ENCODE assay signal across 8 cellular contexts in genomic region chr20:407953-408842, GRCh38. TPM values are rescaled to one million over a fixed set of nuclear protein-coding genes. Genes with fewer than 3 reads are reported as not detected.
DNase-seq lines count a peak whose midpoint lies in the region; ATAC-seq and TF ChIP-seq lines count a peak whose summit lies in the region.

TSS of gene RBCK1 (plus strand) at chr20:408299. CDS start at chr20:408758, 459 bp downstream.

- no peaks in the 10 kb centered on the region for H3K27me3 Mint-ChIP-seq in activated T-helper 1 cell treated with anti-CD3 and anti-CD28 coated beads, Interleukin-12 subunit alpha, Interleukin-12 subunit beta, Interleukin-2, Interleukin-4 antibody, amounts not matched to agents 30 ng/mL and 10 ng/mL and 1 ng/mL, durations not matched to agents 14 hours and 24 hours and 36 hours (ENCODE audit: insufficient read depth)
- no peaks in the 10 kb centered on the region for H3K27me3 Mint-ChIP-seq in naive thymus-derived CD8-positive, alpha-beta T cell
- H3K27me3 Mint-ChIP-seq in stimulated activated naive B cell treated with anti-CD40 and anti-IgM and Interleukin-4, amounts not matched to agents 10 μg/mL and 1 μg/mL and 100 μg/mL, for 72 hours, result no peaks in the 10 kb centered on the region

- H3K36me3 ChIP-seq in fibroblast of lung (ENCODE audit: control insufficient read depth, insufficient read depth, low read length), result peaks cover 7% of the 10 kb centered on the region

- peaks cover 39% of the 10 kb centered on the region for H3K36me3 Mint-ChIP-seq in activated T-helper 1 cell treated with anti-CD3 and anti-CD28 coated beads, Interleukin-12 subunit alpha, Interleukin-12 subunit beta, Interleukin-2, Interleukin-4 antibody, amounts not matched to agents 30 ng/mL and 10 ng/mL and 1 ng/mL, durations not matched to agents 14 hours and 24 hours and 36 hours (ENCODE audit: low read depth)
- H3K36me3 Mint-ChIP-seq in naive thymus-derived CD8-positive, alpha-beta T cell, result peaks cover 0 to 38% (median 22%) of the 10 kb centered on the region in 3 donors
- H3K36me3 Mint-ChIP-seq in stimulated activated naive B cell treated with anti-CD40 and anti-IgM and Interleukin-4, amounts not matched to agents 10 μg/mL and 1 μg/mL and 100 μg/mL, for 72 hours, result peaks cover 21 to 44% of the 10 kb centered on the region in 2 donors

- H4K20me1 ChIP-seq in fibroblast of lung (ENCODE audit: control insufficient read depth, extremely low read depth, insufficient read depth, low read length), result no peaks in the 10 kb centered on the region

- H3K27ac ChIP-seq in fibroblast of lung (ENCODE audit: insufficient read depth, low read length), result peak within 1 kb of the TSS; percentile 97

- peak within 1 kb of the TSS; percentile 95 for H3K27ac Mint-ChIP-seq in activated T-helper 1 cell treated with anti-CD3 and anti-CD28 coated beads, Interleukin-12 subunit alpha, Interleukin-12 subunit beta, Interleukin-2, Interleukin-4 antibody, amounts not matched to agents 30 ng/mL and 10 ng/mL and 1 ng/mL, durations not matched to agents 14 hours and 24 hours and 36 hours
- peak within 1 kb of the TSS; percentile 91 to 97 (median 96) for H3K27ac Mint-ChIP-seq in naive thymus-derived CD8-positive, alpha-beta T cell
- peak within 1 kb of the TSS; percentile 95 for H3K27ac Mint-ChIP-seq in stimulated activated naive B cell treated with anti-CD40 and anti-IgM and Interleukin-4, amounts not matched to agents 10 μg/mL and 1 μg/mL and 100 μg/mL, for 72 hours

- intact Hi-C loops in activated T-helper 1 cell treated with anti-CD3 and anti-CD28 coated beads, Interleukin-12 subunit alpha, Interleukin-12 subunit beta, Interleukin-2, Interleukin-4 antibody, amounts not matched to agents 30 ng/mL and 10 ng/mL and 1 ng/mL, durations not matched to agents 14 hours and 24 hours and 36 hours (cut with micrococcal nuclease), result loop anchor here (1.0 kb wide), 7 partner anchors 25 to 135 kb away; partner anchors contain the start of genes CSNK2A1, SOX12 and TBC1D20

- H3K4me1 Mint-ChIP-seq in activated T-helper 1 cell treated with anti-CD3 and anti-CD28 coated beads, Interleukin-12 subunit alpha, Interleukin-12 subunit beta, Interleukin-2, Interleukin-4 antibody, amounts not matched to agents 30 ng/mL and 10 ng/mL and 1 ng/mL, durations not matched to agents 14 hours and 24 hours and 36 hours (ENCODE audit: low read depth), result peaks cover 49% of the 10 kb centered on the region
- peaks cover 23 to 51% (median 43%) of the 10 kb centered on the region in 4 donors for H3K4me1 Mint-ChIP-seq in naive thymus-derived CD8-positive, alpha-beta T cell
- H3K4me1 Mint-ChIP-seq in stimulated activated naive B cell treated with anti-CD40 and anti-IgM and Interleukin-4, amounts not matched to agents 10 μg/mL and 1 μg/mL and 100 μg/mL, for 72 hours, result peaks cover 30 to 50% of the 10 kb centered on the region in 2 donors

- DNase-seq in DMS53 treated with DMSO at 0.1 percent for 48 hours (lab: John Stamatoyannopoulos, UW; ENCODE audit: unreplicated experiment) (peak; percentile 61), RKO (ENCODE audit: low spot score) (peak; percentile 90), fibroblast of lung (ENCODE audit: low read depth in 2 of 2) (peak; percentile 74 to 82)
- peak; percentile 77 for DNase-seq in Jurkat, Clone E6-1 (ENCODE audit: low read depth, low spot score)
- DNase-seq in activated T-helper 1 cell treated with anti-CD3 and anti-CD28 coated beads, Interleukin-12 subunit alpha, Interleukin-12 subunit beta, Interleukin-2, Interleukin-4 antibody, amounts not matched to agents 30 ng/mL and 10 ng/mL and 1 ng/mL, durations not matched to agents 14 hours and 24 hours and 36 hours (ENCODE audit: low spot score), result peak; percentile 88
- DNase-seq in naive thymus-derived CD8-positive, alpha-beta T cell, result peak; percentile 79 to 98 (median 89)
- DNase-seq in stimulated activated naive B cell treated with anti-CD40 and anti-IgM and Interleukin-4, amounts not matched to agents 10 μg/mL and 1 μg/mL and 100 μg/mL, for 72 hours, result peak; percentile 82

- H3K27me3 ChIP-seq in fibroblast of lung (ENCODE audit: control insufficient read depth, insufficient read depth, low read length), result no peaks in the 10 kb centered on the region

- H3K9me3 Mint-ChIP-seq in activated T-helper 1 cell treated with anti-CD3 and anti-CD28 coated beads, Interleukin-12 subunit alpha, Interleukin-12 subunit beta, Interleukin-2, Interleukin-4 antibody, amounts not matched to agents 30 ng/mL and 10 ng/mL and 1 ng/mL, durations not matched to agents 14 hours and 24 hours and 36 hours, result peaks cover 6% of the 10 kb centered on the region
- H3K9me3 Mint-ChIP-seq in naive thymus-derived CD8-positive, alpha-beta T cell, result peaks cover 0 to 2% (median 0%) of the 10 kb centered on the region in 9 donors
- H3K9me3 Mint-ChIP-seq in stimulated activated naive B cell treated with anti-CD40 and anti-IgM and Interleukin-4, amounts not matched to agents 10 μg/mL and 1 μg/mL and 100 μg/mL, for 72 hours, result no peaks in the 10 kb centered on the region

- peak within 1 kb of the TSS; percentile 88 for H2AFZ ChIP-seq in fibroblast of lung (ENCODE audit: low read length)

- peaks cover 10% of the 10 kb centered on the region for H3K4me1 ChIP-seq in fibroblast of lung (ENCODE audit: control insufficient read depth, extremely low read depth, insufficient read depth, low read length)

- H3K4me3 ChIP-seq in Jurkat, Clone E6-1 (ENCODE audit: low read length), result peak within 1 kb of the TSS; percentile 98
- H3K4me3 ChIP-seq in fibroblast of lung (replicated peaks in 1 of 4; ENCODE audit: control extremely low read depth in 1 of 4, insufficient read depth in 1 of 4, low read depth in 3 of 4, low read length in 4 of 4), result peak within 1 kb of the TSS; percentile 89 to 99 (median 96)

- H3K79me2 ChIP-seq in fibroblast of lung (ENCODE audit: control insufficient read depth, insufficient read depth, low read length), result peaks cover 29% of the 10 kb centered on the region

- peak within 1 kb of the TSS; percentile 98 for H3K9ac ChIP-seq in fibroblast of lung (ENCODE audit: insufficient read depth, low read length)

- POLR2A ChIA-PET in naive thymus-derived CD8-positive, alpha-beta T cell (lab: Charles Lee), result interaction anchor here (0.5 to 1.6 kb wide), 10 partner anchors 26 to 136 kb away, joined by 3 to 13 read pairs (median 4); partner anchors contain the start of genes CSNK2A1, SOX12, TBC1D20 and TRIB3

- H3K4me3 Mint-ChIP-seq in activated T-helper 1 cell treated with anti-CD3 and anti-CD28 coated beads, Interleukin-12 subunit alpha, Interleukin-12 subunit beta, Interleukin-2, Interleukin-4 antibody, amounts not matched to agents 30 ng/mL and 10 ng/mL and 1 ng/mL, durations not matched to agents 14 hours and 24 hours and 36 hours, result peak within 1 kb of the TSS; percentile 96
- peak within 1 kb of the TSS; percentile 79 to 97 (median 92) for H3K4me3 Mint-ChIP-seq in naive thymus-derived CD8-positive, alpha-beta T cell
- peak within 1 kb of the TSS; percentile 96 for H3K4me3 Mint-ChIP-seq in stimulated activated naive B cell treated with anti-CD40 and anti-IgM and Interleukin-4, amounts not matched to agents 10 μg/mL and 1 μg/mL and 100 μg/mL, for 72 hours

- peak; percentile 50 for ATAC-seq in GM21717 (IDR thresholded peaks at IDR 0.05; ENCODE audit: unreplicated experiment)
- peak; percentile 81 for ATAC-seq in naive thymus-derived CD8-positive, alpha-beta T cell
- ATAC-seq in stimulated activated naive B cell treated with anti-CD40 and anti-IgM and Interleukin-4, amounts not matched to agents 10 μg/mL and 1 μg/mL and 100 μg/mL, for 72 hours (replicated peaks), result peak; percentile 82 to 84

- TF ChIP-seq CTCF in fibroblast of lung (conservative IDR thresholded peaks at IDR 0.05 in 1 of 2, IDR thresholded peaks at IDR 0.05 in 1 of 2; ENCODE audit: low read depth in 1 of 2, low read length in 2 of 2), result no peak

- no peaks in the 10 kb centered on the region for H3K9me3 ChIP-seq in fibroblast of lung (ENCODE audit: control insufficient read depth, insufficient read depth, low read depth, low read length)

- peak within 1 kb of the TSS; percentile 95 for H3K4me2 ChIP-seq in fibroblast of lung (ENCODE audit: extremely low read depth, insufficient read depth, low read length)

RNA-seq across cellular contexts. Expression of gene RBCK1, which starts in this region (rescaled TPM):
- 112 TPM for polyA plus RNA-seq in Jurkat, Clone E6-1 (2012; ENCODE audit: insufficient read depth, insufficient read length)
- total RNA-seq in activated T-helper 1 cell treated with anti-CD3 and anti-CD28 coated beads, Interleukin-12 subunit alpha, Interleukin-12 subunit beta, Interleukin-2, Interleukin-4 antibody, amounts not matched to agents 30 ng/mL and 10 ng/mL and 1 ng/mL, durations not matched to agents 14 hours and 24 hours and 36 hours, result 130 and 132 TPM in 2 replicates
- total RNA-seq in fibroblast of lung, result 81.7 and 89.0 TPM in 2 replicates
- polyA plus RNA-seq in fibroblast of lung, result 35.2 and 36.3 TPM in 2 replicates
- polyA plus RNA-seq in fibroblast of lung (2012), result 75.4 and 89.7 TPM in 2 replicates
- polyA minus RNA-seq in fibroblast of lung (ENCODE audit: low replicate concordance), result 155 and 234 TPM in 2 replicates
- total RNA-seq in naive thymus-derived CD8-positive, alpha-beta T cell, result 100 to 1,000 TPM; 108 to 116 TPM
- 10 to 100 TPM; 65.3 to 82.2 (median 75.7) TPM for polyA plus RNA-seq in naive thymus-derived CD8-positive, alpha-beta T cell

Comparison
In these comparisons a context has a peak if more than half of its experiments do, and no peak if none do; other contexts are left out.
1. Peak in every context shown above with its lines: DNase-seq, ATAC-seq, H3K4me3 ChIP-seq and H3K27ac ChIP-seq.